Comparison of ENCODE assay signal across 1 cellular context in the genomic region with DNA sequence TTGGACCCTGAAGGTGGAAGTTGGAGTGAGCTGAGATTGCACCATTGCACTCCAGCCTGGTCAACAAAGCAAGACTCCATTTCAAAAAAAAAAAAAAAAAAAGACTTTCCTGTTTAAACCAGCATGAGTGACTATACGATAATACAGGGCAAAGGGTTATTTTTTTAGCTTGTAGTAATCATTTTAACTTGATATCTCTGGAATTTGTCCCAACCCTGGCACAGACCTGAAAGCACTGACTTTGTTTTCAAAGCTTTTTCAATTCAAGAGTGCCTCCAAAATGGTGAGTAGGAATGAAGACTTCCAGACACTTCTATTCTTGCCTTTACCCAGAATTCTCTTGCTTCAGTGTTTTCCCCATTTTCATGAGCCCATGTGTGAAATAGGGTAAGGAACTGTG.
TF ChIP-seq lines count a peak whose summit lies in the region.

No MANE protein-coding gene starts in this region.

TF ChIP-seq in IMR-90, 13 proteins besides CTCF, POLR2A, EP300 and RAD21:
- TF ChIP-seq RFX5 (IDR thresholded peaks at IDR 0.05; ENCODE audit: low read depth, low read length) (no peak), BHLHE40 (IDR thresholded peaks at IDR 0.05; ENCODE audit: low read depth, low read length) (no peak), NFE2L2 (IDR thresholded peaks at IDR 0.05; ENCODE audit: low read depth, low read length) (no peak), FOS (IDR thresholded peaks at IDR 0.05; ENCODE audit: low read depth, low read length) (no peak), SMC3 (IDR thresholded peaks at IDR 0.05; ENCODE audit: low read depth, low read length) (no peak), MAZ (IDR thresholded peaks at IDR 0.05; ENCODE audit: borderline replicate concordance, low read depth, low read length) (no peak), MXI1 (IDR thresholded peaks at IDR 0.05; ENCODE audit: borderline replicate concordance, low read depth, low read length) (no peak), MAFK (IDR thresholded peaks at IDR 0.05; ENCODE audit: low read depth, low read length) (no peak), CHD1 (IDR thresholded peaks at IDR 0.05; ENCODE audit: low read depth, low read length) (no peak), CEBPB (IDR thresholded peaks at IDR 0.05; ENCODE audit: low read depth, low read length) (no peak), RCOR1 (IDR thresholded peaks at IDR 0.05; ENCODE audit: insufficient replicate concordance, low read length) (no peak)
- TF ChIP-seq, protein P1, sequence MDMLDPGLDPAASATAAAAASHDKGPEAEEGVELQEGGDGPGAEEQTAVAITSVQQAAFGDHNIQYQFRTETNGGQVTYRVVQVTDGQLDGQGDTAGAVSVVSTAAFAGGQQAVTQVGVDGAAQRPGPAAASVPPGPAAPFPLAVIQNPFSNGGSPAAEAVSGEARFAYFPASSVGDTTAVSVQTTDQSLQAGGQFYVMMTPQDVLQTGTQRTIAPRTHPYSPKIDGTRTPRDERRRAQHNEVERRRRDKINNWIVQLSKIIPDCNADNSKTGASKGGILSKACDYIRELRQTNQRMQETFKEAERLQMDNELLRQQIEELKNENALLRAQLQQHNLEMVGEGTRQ (IDR thresholded peaks at IDR 0.05; ENCODE audit: low read depth, low read length) = no peak
- TF ChIP-seq, protein P2, sequence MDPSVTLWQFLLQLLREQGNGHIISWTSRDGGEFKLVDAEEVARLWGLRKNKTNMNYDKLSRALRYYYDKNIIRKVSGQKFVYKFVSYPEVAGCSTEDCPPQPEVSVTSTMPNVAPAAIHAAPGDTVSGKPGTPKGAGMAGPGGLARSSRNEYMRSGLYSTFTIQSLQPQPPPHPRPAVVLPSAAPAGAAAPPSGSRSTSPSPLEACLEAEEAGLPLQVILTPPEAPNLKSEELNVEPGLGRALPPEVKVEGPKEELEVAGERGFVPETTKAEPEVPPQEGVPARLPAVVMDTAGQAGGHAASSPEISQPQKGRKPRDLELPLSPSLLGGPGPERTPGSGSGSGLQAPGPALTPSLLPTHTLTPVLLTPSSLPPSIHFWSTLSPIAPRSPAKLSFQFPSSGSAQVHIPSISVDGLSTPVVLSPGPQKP (IDR thresholded peaks at IDR 0.05; ENCODE audit: borderline replicate concordance, low read depth, low read length) = no peak
TF ChIP-seq in IMR-90: peak in this region for 0.
